ENCODE assay signal across 8 cellular contexts in genomic region chr19:46373573-46374359, GRCh38. TPM values are rescaled to one million over a fixed set of nuclear protein-coding genes. Genes with fewer than 3 reads are reported as not detected.
DNase-seq lines count a peak whose midpoint lies in the region; ATAC-seq, FAIRE-seq and TF ChIP-seq lines count a peak whose summit lies in the region.
"Had no signal": no experiment of that assay in that cellular context is flagged by ENCODE, and none has a peak within 500 bp of the region (broad histone marks: within the 10 kb centered on the region; RNA-seq: fewer than 3 reads in every experiment).

No MANE protein-coding gene starts in this region.

- no peaks in the 10 kb centered on the region for H3K27me3 ChIP-seq in pancreas
- no peaks in the 10 kb centered on the region for H3K27me3 ChIP-seq in effector memory CD4-positive, alpha-beta T cell (replicated peaks; ENCODE audit: control insufficient read depth, insufficient read depth, low read length, poor library complexity, severe bottlenecking)

- peak overlapping the region in 1 of 2 donors; percentile 63 for H3K27ac Mint-ChIP-seq in natural killer cell

- H3K4me3 ChIP-seq in fibroblast of pulmonary artery (replicated peaks; ENCODE audit: low read depth, low read length), result no peak overlapping the region
- no peak overlapping the region for H3K4me3 ChIP-seq in pancreas
- no peak overlapping the region for H3K4me3 ChIP-seq in effector memory CD4-positive, alpha-beta T cell (ENCODE audit: insufficient read depth, low read depth, low read length, poor library complexity, severe bottlenecking)

- DNase-seq in HT1080 (ENCODE audit: low read depth), result peak; percentile 92
- peak; percentile 31 for DNase-seq in fibroblast of pulmonary artery (ENCODE audit: low read depth)
- peak; percentile 96 to 99 (median 98) for DNase-seq in pancreas
- no peak for DNase-seq in effector memory CD4-positive, alpha-beta T cell
- no peak for DNase-seq in natural killer cell
- DNase-seq in activated CD4-positive, alpha-beta T cell treated with anti-CD3 and anti-CD28 coated beads for 4 hours, result no peak

- peaks cover 31 to 51% of the 10 kb centered on the region in 2 donors for H3K4me1 Mint-ChIP-seq in natural killer cell

- ATAC-seq in pancreas (peak; percentile 83 to 92 (median 88)), natural killer cell (no peak)

- H3K36me3 ChIP-seq in pancreas, result peaks cover 0 to 11% (median 10%) of the 10 kb centered on the region in 3 donors
- H3K36me3 ChIP-seq in effector memory CD4-positive, alpha-beta T cell (ENCODE audit: control insufficient read depth, insufficient read depth, low read length), result peaks cover 30% of the 10 kb centered on the region

- TF ChIP-seq CTCF in fibroblast of pulmonary artery (IDR thresholded peaks at IDR 0.05; ENCODE audit: low read length, missing control alignments) (no peak), pancreas (IDR thresholded peaks at IDR 0.05) (no peak), natural killer cell (IDR thresholded peaks at IDR 0.05) (no peak)

- H3K4me3 Mint-ChIP-seq in natural killer cell, result no peak overlapping the region
- H3K4me3 Mint-ChIP-seq: naive thymus-derived CD8-positive, alpha-beta T cell had no signal

- no peaks in the 10 kb centered on the region for H3K9me3 Mint-ChIP-seq in natural killer cell
- H3K9me3 Mint-ChIP-seq: naive thymus-derived CD8-positive, alpha-beta T cell had no signal

- no peak for FAIRE-seq in pancreas (lab: Jason Lieb, UNC)

- peaks cover 9% of the 10 kb centered on the region for H3K36me3 Mint-ChIP-seq in natural killer cell

- intact Hi-C loops in pancreas (cut with DNase I), result no loop called here
- intact Hi-C loops in natural killer cell (cut with micrococcal nuclease), result no loop called here

- peak overlapping the region; percentile 56 to 88 (median 75) for H3K27ac ChIP-seq in pancreas
- H3K27ac ChIP-seq in effector memory CD4-positive, alpha-beta T cell (ENCODE audit: insufficient read depth, low read length, poor library complexity, severe bottlenecking), result no peak overlapping the region

- 14 to 19% methylated on average over 15 of the region's 15 CpGs for WGBS in pancreas, 2 donors

- H3K9me3 ChIP-seq in pancreas, result no peaks in the 10 kb centered on the region
- H3K9me3 ChIP-seq in effector memory CD4-positive, alpha-beta T cell (ENCODE audit: control insufficient read depth, low read length), result no peaks in the 10 kb centered on the region

- peaks cover 14 to 32% (median 23%) of the 10 kb centered on the region in 3 donors for H3K4me1 ChIP-seq in pancreas
- no peaks in the 10 kb centered on the region for H3K4me1 ChIP-seq in effector memory CD4-positive, alpha-beta T cell (ENCODE audit: control insufficient read depth, insufficient read depth, low read length, poor library complexity, severe bottlenecking)

- no peaks in the 10 kb centered on the region for H3K27me3 Mint-ChIP-seq in natural killer cell (ENCODE audit: low read depth in 2 of 2)
- H3K27me3 Mint-ChIP-seq: naive thymus-derived CD8-positive, alpha-beta T cell had no signal

TF ChIP-seq in PFSK-1, 5 proteins besides CTCF, POLR2A, EP300 and RAD21:
- TF ChIP-seq POLR2AphosphoS5 (IDR thresholded peaks at IDR 0.05; ENCODE audit: low read depth, low read length), result peak; percentile 71
- TF ChIP-seq REST (IDR thresholded peaks at IDR 0.05; ENCODE audit: insufficient read depth in 1 of 2, low read depth in 2 of 2, low read length in 2 of 2), result 0 out of 4 replicates have a peak, but pooled peaks of 1 of the 2 experiments have one; percentile 22
- no peak for TF ChIP-seq FOXP2 (optimal IDR thresholded peaks at IDR 0.05; ENCODE audit: borderline replicate concordance, extremely low read depth, extremely low read length, insufficient read depth)
- no peak for TF ChIP-seq SIN3A (IDR thresholded peaks at IDR 0.05; ENCODE audit: borderline replicate concordance, insufficient read depth, low read length)
- peak; percentile 65; the same call in 1 of the 2 replicates for TF ChIP-seq TAF1 (IDR thresholded peaks at IDR 0.05; ENCODE audit: borderline replicate concordance, insufficient read depth, low read length)

RNA-seq across cellular contexts. Expression of gene PPP5C, which starts 26.9 kb away (rescaled TPM):
- 118 and 130 TPM in 2 replicates for total RNA-seq in HT1080 (2014; rRNA removed; shearing (Covaris generic))
- 86.4 and 92.0 TPM in 2 replicates for polyA plus RNA-seq in HT1080 (2015; cell fraction: cytosol; rRNA removed)
- 139 and 140 TPM in 2 replicates for polyA plus RNA-seq in HT1080 (2015; cell fraction: nucleus; rRNA removed)
- polyA plus RNA-seq in PFSK-1 (2012; ENCODE audit: insufficient read length, low read depth), result 173 TPM
- total RNA-seq in pancreas (10 to 100 TPM; 16.7 to 28.0 (median 22.6) TPM), natural killer cell (100 to 1,000 TPM in 1 of 3 donors, 10 to 100 TPM in 2; 95.4 to 106 (median 98.4) TPM)
- polyA plus RNA-seq in pancreas, result 10 to 100 TPM; 41.7 to 53.9 TPM

RNA-seq across cellular contexts. Expression of gene CCDC8, which starts 39.6 kb away (rescaled TPM):
- not detected in 2 replicates for total RNA-seq in HT1080 (2014; rRNA removed; shearing (Covaris generic))
- not detected in 2 replicates for polyA plus RNA-seq in HT1080 (2015; cell fraction: cytosol; rRNA removed)
- polyA plus RNA-seq in HT1080 (2015; cell fraction: nucleus; rRNA removed), result not detected in 2 replicates
- polyA plus RNA-seq in PFSK-1 (2012; ENCODE audit: insufficient read length, low read depth), result 34.0 TPM
- total RNA-seq in pancreas, result 10 to 100 TPM in 5 of 6 donors, 1 to 10 TPM in 1; 9.9 to 22.0 (median 12.6) TPM
- 10 to 100 TPM in 1 of 2 donors, 1 to 10 TPM in 1; 8.2 to 11.3 TPM for polyA plus RNA-seq in pancreas
- total RNA-seq in natural killer cell, result not detected
- total RNA-seq: naive thymus-derived CD8-positive, alpha-beta T cell had no signal
- polyA plus RNA-seq: naive thymus-derived CD8-positive, alpha-beta T cell had no signal

RNA-seq across cellular contexts. Expression of gene PNMA8C, which starts 55.0 kb away (rescaled TPM):
- total RNA-seq in HT1080 (2014; rRNA removed; shearing (Covaris generic)), result not detected in 2 replicates
- not detected in 2 replicates for polyA plus RNA-seq in HT1080 (2015; cell fraction: cytosol; rRNA removed)
- polyA plus RNA-seq in HT1080 (2015; cell fraction: nucleus; rRNA removed), result not detected in 2 replicates
- 0.09 TPM for polyA plus RNA-seq in PFSK-1 (2012; ENCODE audit: insufficient read length, low read depth)
- total RNA-seq in pancreas, result under 1 TPM in 4 of 6 donors, not detected in 2; 0.08 to 0.28 (median 0.12) TPM
- under 1 TPM; 0.15 to 0.61 TPM for polyA plus RNA-seq in pancreas
- total RNA-seq in natural killer cell, result 1 to 10 TPM in 1 of 3 donors, under 1 TPM in 2; 0.55 to 1.2 (median 0.87) TPM
- total RNA-seq: naive thymus-derived CD8-positive, alpha-beta T cell had no signal
- polyA plus RNA-seq: naive thymus-derived CD8-positive, alpha-beta T cell had no signal

Comparison
In these comparisons a context has a peak if more than half of its experiments do, and no peak if none do; other contexts are left out.
1. DNase-seq: peak in HT1080 (single experiment), fibroblast of pulmonary artery (single experiment) and pancreas (6 of 6); none in effector memory CD4-positive, alpha-beta T cell (0 of 3), natural killer cell (single experiment) and activated CD4-positive, alpha-beta T cell treated with anti-CD3 and anti-CD28 coated beads for 4 hours (0 of 2).
2. ATAC-seq: peak in pancreas (4 of 4); none in natural killer cell (0 of 3).
3. RNA of gene CCDC8, which starts 39.6 kb away (total RNA-seq): 9.9 to 22.0 TPM in pancreas; not detected in HT1080 and not detected in natural killer cell; every median in the first group is over 10 times any median in the second.